Comparison of ENCODE assay signal across 8 cellular contexts in the genomic region with DNA sequence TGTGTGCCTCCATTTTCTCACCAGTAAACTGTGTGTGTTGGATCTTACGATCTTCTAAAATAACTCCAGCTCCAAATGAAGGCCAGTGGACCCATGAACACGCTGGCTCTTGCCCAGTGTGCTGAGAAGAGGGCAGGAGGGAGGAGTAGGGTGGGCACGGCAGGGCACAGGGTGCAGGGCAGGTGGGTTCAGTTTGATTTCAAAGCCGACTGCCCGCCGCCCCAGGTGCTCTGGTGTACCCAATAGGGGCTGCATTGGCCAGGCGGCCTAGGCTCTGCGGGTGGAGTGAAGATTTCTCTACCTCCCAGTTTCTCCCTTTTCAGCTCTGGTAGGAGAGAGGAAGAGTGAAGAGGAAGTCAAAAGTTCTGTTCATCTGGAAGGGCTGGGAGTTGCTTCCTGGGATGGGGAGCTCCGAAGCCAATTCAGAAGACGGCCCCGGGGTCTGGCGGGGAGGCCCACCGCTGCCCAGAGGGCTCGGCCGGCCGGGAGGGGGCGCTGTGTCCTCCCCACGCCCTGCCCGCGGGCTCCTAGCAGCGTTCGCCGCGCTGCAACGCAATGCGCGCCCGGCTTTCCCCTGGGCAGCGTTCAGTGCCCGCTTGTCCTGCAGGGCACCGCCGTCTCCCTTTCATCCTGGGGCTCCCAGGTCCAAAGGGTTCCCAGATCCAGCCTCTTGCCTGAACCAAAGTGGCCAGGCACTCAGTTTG. TPM values are rescaled to one million over a fixed set of nuclear protein-coding genes. Genes with fewer than 3 reads are reported as not detected.
DNase-seq lines count a peak whose midpoint lies in the region; ATAC-seq lines count a peak whose summit lies in the region.

No MANE protein-coding gene starts in this region.

- DNase-seq in NCI-H2227 (lab: John Stamatoyannopoulos, UW; ENCODE audit: unreplicated experiment) (peak; percentile 84), iPS-NIHi7 (ENCODE audit: extremely low spot score) (peak; percentile 89), HT-29 (ENCODE audit: low spot score) (no peak)
- peak; percentile 48 for DNase-seq in activated naive CD4-positive, alpha-beta T cell treated with anti-CD3 and anti-CD28 coated beads, Interleukin-2, amount 50 U/mL, for 16 hours
- DNase-seq in stimulated activated CD4-positive, alpha-beta T cell treated with anti-CD3 and anti-CD28 coated beads, Interleukin-1b, Interleukin-23, amount 100 ng/mL, for 4 hours (ENCODE audit: low read depth in 2 of 2) = peak; percentile 8 to 47

- no peaks in the 10 kb centered on the region for H3K9me3 ChIP-seq in ES-I3 (ENCODE audit: control insufficient read depth, insufficient read depth, low read length)

- ATAC-seq in GM21737 (IDR thresholded peaks at IDR 0.05; ENCODE audit: unreplicated experiment) (no peak), HG03354 (IDR thresholded peaks at IDR 0.05; ENCODE audit: poor library complexity, severe bottlenecking, unreplicated experiment) (no peak)

- peaks cover 8% of the 10 kb centered on the region for H3K4me1 ChIP-seq in ES-I3 (ENCODE audit: insufficient read depth, low read length)

- H3K9ac ChIP-seq in ES-I3 (ENCODE audit: low read depth, low read length) = peak overlapping the region; percentile 57; the same call in 1 of the 2 replicates

- H3K36me3 ChIP-seq in ES-I3 (ENCODE audit: insufficient read depth, low read length) = no peaks in the 10 kb centered on the region

RNA-seq across cellular contexts. Expression of a gene that starts 1.1 kb away (rescaled TPM):
- total RNA-seq in HT-29 (2014; rRNA removed; shearing (Covaris generic)) = not detected in 2 replicates
